Comparison of ENCODE assay signal across 13 cellular contexts in the genomic region with DNA sequence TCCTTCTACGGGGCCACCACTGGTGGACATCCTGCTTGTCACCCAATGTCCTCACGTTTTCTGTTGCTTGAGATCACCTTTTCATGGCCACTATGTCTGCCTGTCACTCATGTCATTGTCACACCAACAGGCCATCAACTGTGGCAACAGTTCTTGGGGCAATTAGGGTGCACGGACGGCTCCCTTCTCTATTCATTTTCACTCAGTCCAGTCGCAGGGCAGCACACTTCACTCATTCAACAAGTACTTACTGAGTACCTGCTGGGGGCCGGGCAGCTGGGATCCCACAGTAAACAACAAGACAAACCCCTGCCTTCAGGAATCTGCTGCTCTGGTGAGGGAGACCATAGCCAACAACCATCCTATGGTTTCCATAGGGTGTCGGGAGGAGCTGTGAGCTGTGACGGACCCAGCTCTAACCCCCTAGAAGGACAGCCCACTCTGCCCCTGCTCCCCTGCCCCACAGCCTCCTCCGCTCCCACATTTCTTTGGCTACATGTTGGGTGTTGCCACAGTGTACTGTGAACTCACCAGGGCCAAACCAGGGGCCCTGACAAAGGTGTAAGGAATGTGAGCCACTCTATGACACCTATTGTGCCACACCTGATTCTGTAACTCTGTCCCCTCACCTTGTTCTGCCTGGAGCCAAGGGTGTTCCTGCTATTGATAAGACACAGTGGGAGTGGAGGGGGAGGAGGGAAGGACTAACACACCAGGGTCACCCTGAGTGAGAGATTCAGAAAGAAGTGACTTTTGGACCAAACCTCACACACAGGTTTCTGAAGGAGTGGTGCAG. TPM values are rescaled to one million over a fixed set of nuclear protein-coding genes. Genes with fewer than 3 reads are reported as not detected.
DNase-seq lines count a peak whose midpoint lies in the region; ATAC-seq, FAIRE-seq and TF ChIP-seq lines count a peak whose summit lies in the region.
"Had no signal": no experiment of that assay in that cellular context is flagged by ENCODE, and none has a peak within 500 bp of the region (broad histone marks: within the 10 kb centered on the region; RNA-seq: fewer than 3 reads in every experiment).

No MANE protein-coding gene starts in this region.

- intact Hi-C loops in activated B cell treated with CpG ODN at 0.5 μM for 24 hours (cut with micrococcal nuclease) (loop anchor here (1.0 kb wide), 1 partner anchor 173 kb away; the partner anchor contains the start of gene OXSR1), pancreas (cut with DNase I) (no loop called here)

- no peak overlapping the region for H3K27ac ChIP-seq in foreskin keratinocyte
- H3K27ac ChIP-seq in pancreas, result peak overlapping the region in 1 of 4 donors; percentile 6

- H3K36me3 ChIP-seq in pancreas, result no peaks in the 10 kb centered on the region

- no peaks in the 10 kb centered on the region for H3K9me3 Mint-ChIP-seq in activated B cell treated with CpG ODN at 0.5 μM for 24 hours
- H3K9me3 Mint-ChIP-seq: WTC11 had no signal

- peaks cover 22% of the 10 kb centered on the region for H3K36me3 Mint-ChIP-seq in activated B cell treated with CpG ODN at 0.5 μM for 24 hours (ENCODE audit: low read depth)

- no peak overlapping the region for H3K4me3 ChIP-seq in pancreas

- CTCF ChIA-PET in HEK293T (lab: Yijun Ruan, JAX), result interaction anchor here (1.4 kb wide), 1 partner anchor 18 kb away, joined by 3 read pairs; no protein-coding TSS in a partner anchor
- CTCF ChIA-PET in activated B cell treated with CpG ODN at 0.5 μM for 24 hours (lab: Charles Lee), result interaction anchor here (1.4 kb wide), 1 partner anchor 17 kb away, joined by 3 read pairs; no protein-coding TSS in a partner anchor

- no peak for TF ChIP-seq CTCF in activated B cell treated with CpG ODN at 0.5 μM for 24 hours (IDR thresholded peaks at IDR 0.05)
- TF ChIP-seq CTCF in foreskin keratinocyte (conservative IDR thresholded peaks at IDR 0.05), result no peak
- no peak for TF ChIP-seq CTCF in pancreas (IDR thresholded peaks at IDR 0.05)

- peak overlapping the region; percentile 95 for H3K27ac Mint-ChIP-seq in activated B cell treated with CpG ODN at 0.5 μM for 24 hours
- H3K27ac Mint-ChIP-seq: WTC11 had no signal

- FAIRE-seq in pancreas (lab: Jason Lieb, UNC), result no peak

- DNase-seq in HEK293T (ENCODE audit: extremely low spot score) (no peak), activated B cell treated with CpG ODN at 0.5 μM for 24 hours (no peak), foreskin keratinocyte (no peak), pancreas (peak in 2 of 6 donors; percentile 34), NK-92 (lab: John Stamatoyannopoulos, UW; ENCODE audit: unreplicated experiment) (no peak)
- DNase-seq in activated effector memory CD4-positive, alpha-beta T cell treated with Interleukin-2 at 50 U/mL for 16 hours, result no peak
- DNase-seq: amniotic stem cell; NCI-H446 treated with DMSO at 0.1 percent for 48 hours; SIG-M5; stimulated activated CD4-positive, alpha-beta T cell treated with anti-CD3 and anti-CD28 coated beads, Interleukin-15, amount 100 ng/mL, for 24 hours had no signal

- 88 to 90% methylated on average over 9 of the region's 9 CpGs for WGBS in pancreas, 2 donors

- no peaks in the 10 kb centered on the region for H3K27me3 ChIP-seq in foreskin keratinocyte
- H3K27me3 ChIP-seq in pancreas, result no peaks in the 10 kb centered on the region

- H3K4me1 ChIP-seq in foreskin keratinocyte (peaks cover 4% of the 10 kb centered on the region), pancreas (peaks cover under 1 to 8% (median 8%) of the 10 kb centered on the region in 3 donors)

- peaks cover 39% of the 10 kb centered on the region for H3K4me1 Mint-ChIP-seq in activated B cell treated with CpG ODN at 0.5 μM for 24 hours

- peak overlapping the region; percentile 99 for H3K4me3 Mint-ChIP-seq in activated B cell treated with CpG ODN at 0.5 μM for 24 hours

- POLR2A ChIA-PET in HEK293T (lab: Yijun Ruan, JAX), result no interaction called here
- POLR2A ChIA-PET in activated B cell treated with CpG ODN at 0.5 μM for 24 hours (lab: Charles Lee), result interaction anchor here (0.8 kb wide), 1 partner anchor 29 kb away, joined by 3 read pairs; no protein-coding TSS in a partner anchor

- no peak for ATAC-seq in activated B cell treated with CpG ODN at 0.5 μM for 24 hours (ENCODE audit: low read depth)
- peak; percentile 10 for ATAC-seq in foreskin keratinocyte
- ATAC-seq in pancreas, result peak in 3 of 4 donors; percentile 29 to 43 (median 34)
- ATAC-seq in GM21619 (IDR thresholded peaks at IDR 0.05; ENCODE audit: unreplicated experiment), result no peak
- ATAC-seq: WTC11 had no signal

- H3K9me3 ChIP-seq in pancreas, result no peaks in the 10 kb centered on the region

- no peaks in the 10 kb centered on the region for H3K27me3 Mint-ChIP-seq in activated B cell treated with CpG ODN at 0.5 μM for 24 hours

TF ChIP-seq in HEK293T, 16 proteins besides CTCF, POLR2A, EP300 and RAD21:
- TF ChIP-seq NFRKB (IDR thresholded peaks at IDR 0.05), result no peak
- TF ChIP-seq ELF4 (IDR thresholded peaks at IDR 0.05), result no peak
- TF ChIP-seq LEF1 (IDR thresholded peaks at IDR 0.05; ENCODE audit: borderline replicate concordance), result no peak
- TF ChIP-seq FOXM1 (IDR thresholded peaks at IDR 0.05; ENCODE audit: borderline replicate concordance), result no peak
- TF ChIP-seq PKNOX1 (IDR thresholded peaks at IDR 0.05), result peak; percentile 62; the same call in 1 of the 2 replicates
- no peak for TF ChIP-seq ARNT (IDR thresholded peaks at IDR 0.05)
TF ChIP-seq in HEK293T: peak in this region for 1.

RNA-seq across cellular contexts. Expression of gene VILL, which starts 1.9 kb away (rescaled TPM):
- total RNA-seq in activated B cell treated with CpG ODN at 0.5 μM for 24 hours, result 21.6 and 23.8 TPM in 2 replicates
- total RNA-seq in foreskin keratinocyte, result 3.7 and 3.8 TPM in 2 replicates
- polyA plus RNA-seq in foreskin keratinocyte, result 3.1 and 3.4 TPM in 2 replicates
- 1 to 10 TPM; 1.2 to 6.6 (median 2.7) TPM for total RNA-seq in pancreas
- 1 to 10 TPM; 5.1 to 7.0 TPM for polyA plus RNA-seq in pancreas

RNA-seq across cellular contexts. Expression of gene PLCD1, which starts 37.0 kb away (rescaled TPM):
- total RNA-seq in activated B cell treated with CpG ODN at 0.5 μM for 24 hours (2.4 and 6.5 TPM in 2 replicates), foreskin keratinocyte (23.5 and 27.4 TPM in 2 replicates), pancreas (10 to 100 TPM in 2 of 6 donors, 1 to 10 TPM in 4; 7.5 to 15.6 (median 8.9) TPM)
- polyA plus RNA-seq in foreskin keratinocyte (21.5 and 28.3 TPM in 2 replicates), pancreas (10 to 100 TPM; 14.3 to 14.6 TPM)

RNA-seq across cellular contexts. Expression of gene DLEC1, which starts 46.5 kb away (rescaled TPM):
- total RNA-seq in activated B cell treated with CpG ODN at 0.5 μM for 24 hours (0.10 and 0.11 TPM in 2 replicates), foreskin keratinocyte (not detected in 2 replicates), pancreas (under 1 TPM; 0.14 to 0.60 (median 0.49) TPM)
- polyA plus RNA-seq in foreskin keratinocyte (0.02 TPM in 1 of 2 replicates, not detected in the other), pancreas (under 1 TPM; 0.61 to 0.75 TPM)
- total RNA-seq: myocyte had no signal

Comparison
In these comparisons a context has a peak if more than half of its experiments do, and no peak if none do; other contexts are left out.
1. ATAC-seq: peak in foreskin keratinocyte (single experiment) and pancreas (3 of 4); none in activated B cell treated with CpG ODN at 0.5 μM for 24 hours (single experiment) and GM21619 (single experiment).